16 cellular contexts compared by ENCODE assay signal in the genomic region with DNA sequence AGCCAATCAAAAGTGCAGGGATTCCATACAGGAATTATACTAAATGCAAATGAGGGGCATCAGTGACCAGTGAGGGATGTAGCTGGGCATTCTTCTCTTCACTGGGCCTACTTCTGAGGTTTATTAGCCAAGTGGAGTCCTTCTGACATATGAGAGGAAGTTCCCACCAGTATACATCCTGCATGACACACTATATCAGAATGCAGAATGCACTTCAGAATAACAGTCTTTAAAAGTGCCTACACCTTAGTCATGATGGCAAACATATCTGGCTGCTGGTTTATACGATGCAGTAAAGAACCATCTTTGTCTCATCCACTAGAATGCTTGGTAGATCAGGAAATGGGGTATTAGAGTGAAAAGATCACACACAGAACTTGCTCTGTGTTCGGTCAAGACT.
DNase-seq lines count a peak whose midpoint lies in the region; ATAC-seq, FAIRE-seq and TF ChIP-seq lines count a peak whose summit lies in the region.
"Had no signal": no experiment of that assay in that cellular context is flagged by ENCODE, and none has a peak within 500 bp of the region (broad histone marks: within the 10 kb centered on the region; RNA-seq: fewer than 3 reads in every experiment).

No MANE protein-coding gene starts in this region.

- TF ChIP-seq CTCF in AG04450 (IDR thresholded peaks at IDR 0.05; ENCODE audit: low read depth, low read length) (no peak), astrocyte (IDR thresholded peaks at IDR 0.05; ENCODE audit: insufficient read depth, low read depth, low read length) (no peak), kidney epithelial cell (IDR thresholded peaks at IDR 0.05; ENCODE audit: insufficient read depth, low read length, poor library complexity, severe bottlenecking) (no peak), endodermal cell (conservative IDR thresholded peaks at IDR 0.05) (no peak)

- H3K27me3 Mint-ChIP-seq in astrocyte (ENCODE audit: low read depth, unreplicated experiment) = peaks cover 2% of the 10 kb centered on the region
- no peaks in the 10 kb centered on the region for H3K27me3 Mint-ChIP-seq in T-helper 17 cell
- no peaks in the 10 kb centered on the region for H3K27me3 Mint-ChIP-seq in immature natural killer cell (ENCODE audit: low read depth in 3 of 3)
- H3K27me3 Mint-ChIP-seq in activated T-helper 17 cell treated with anti-CD3 and anti-CD28 coated beads, Interleukin-2, amount 50 U/mL, for 72 hours = no peaks in the 10 kb centered on the region
- H3K27me3 Mint-ChIP-seq in endodermal cell (ENCODE audit: insufficient read depth) = no peaks in the 10 kb centered on the region
- H3K27me3 Mint-ChIP-seq: activated T-cell treated with anti-CD3 and anti-CD28 coated beads, Interleukin-2, amount 50 U/mL, for 24 hours; brain; type B pancreatic cell had no signal

- no peak for ATAC-seq in T-helper 17 cell
- no peak for ATAC-seq in activated T-helper 17 cell treated with anti-CD3 and anti-CD28 coated beads, Interleukin-2, amount 50 U/mL, for 72 hours (replicated peaks)
- ATAC-seq: natural killer cell had no signal

- H4K20me1 ChIP-seq in astrocyte (ENCODE audit: insufficient read depth, low read length) = no peaks in the 10 kb centered on the region
- H4K20me1 ChIP-seq: BLaER1 treated with 17β-estradiol and CSF1 and Interleukin-3, amounts not matched to agents 10 nM and 100 nM had no signal

- H3K4me3 Mint-ChIP-seq in astrocyte (ENCODE audit: unreplicated experiment) (no peak overlapping the region), T-helper 17 cell (no peak overlapping the region), immature natural killer cell (no peak overlapping the region), endodermal cell (no peak overlapping the region)
- no peak overlapping the region for H3K4me3 Mint-ChIP-seq in activated T-helper 17 cell treated with anti-CD3 and anti-CD28 coated beads, Interleukin-2, amount 50 U/mL, for 72 hours
- H3K4me3 Mint-ChIP-seq: activated T-cell treated with anti-CD3 and anti-CD28 coated beads, Interleukin-2, amount 50 U/mL, for 24 hours; brain; natural killer cell; type B pancreatic cell had no signal

- H3K4me3 ChIP-seq in AG04450 (ENCODE audit: low read depth, low read length) (no peak overlapping the region), astrocyte (ENCODE audit: insufficient read depth, low read depth, low read length) (no peak overlapping the region), kidney epithelial cell (ENCODE audit: low read depth, low read length) (no peak overlapping the region), endodermal cell (ENCODE audit: low read length) (no peak overlapping the region)
- H3K4me3 ChIP-seq: BLaER1 treated with 17β-estradiol and CSF1 and Interleukin-3, amounts not matched to agents 10 nM and 100 nM had no signal

- H3K9me3 Mint-ChIP-seq in astrocyte (ENCODE audit: unreplicated experiment) = no peaks in the 10 kb centered on the region
- H3K9me3 Mint-ChIP-seq in immature natural killer cell = peaks cover 0 to 9% (median 5%) of the 10 kb centered on the region in 6 donors
- H3K9me3 Mint-ChIP-seq in activated T-helper 17 cell treated with anti-CD3 and anti-CD28 coated beads, Interleukin-2, amount 50 U/mL, for 72 hours = no peaks in the 10 kb centered on the region
- no peaks in the 10 kb centered on the region for H3K9me3 Mint-ChIP-seq in endodermal cell
- H3K9me3 Mint-ChIP-seq: activated T-cell treated with anti-CD3 and anti-CD28 coated beads, Interleukin-2, amount 50 U/mL, for 24 hours; brain; type B pancreatic cell had no signal

- peak; percentile 84 for FAIRE-seq in astrocyte (lab: Jason Lieb, UNC)
- FAIRE-seq: small intestine had no signal

- no peaks in the 10 kb centered on the region for H3K9me3 ChIP-seq in AG04450 (ENCODE audit: control insufficient read depth, insufficient read depth, low read length)
- no peaks in the 10 kb centered on the region for H3K9me3 ChIP-seq in astrocyte (ENCODE audit: insufficient read depth, low read depth, low read length)
- H3K9me3 ChIP-seq in T-helper 17 cell (ENCODE audit: control insufficient read depth, low read length, poor library complexity, severe bottlenecking) = no peaks in the 10 kb centered on the region
- H3K9me3 ChIP-seq in endodermal cell (ENCODE audit: control insufficient read depth, low read length) = no peaks in the 10 kb centered on the region

- CTCF ChIA-PET in AG04450 (lab: Charles Lee) = interaction anchor here (1.3 kb wide), 1 partner anchor 20 kb away, joined by 4 read pairs; no protein-coding TSS in a partner anchor

- no peaks in the 10 kb centered on the region for H3K79me2 ChIP-seq in astrocyte (ENCODE audit: insufficient read depth, low read length)

- peak; percentile 81 for DNase-seq in AG04450 (ENCODE audit: low read depth, low spot score)
- DNase-seq in HS-27A (ENCODE audit: low read depth) = peak; percentile 36
- peak; percentile 87 for DNase-seq in astrocyte (ENCODE audit: low read depth)
- DNase-seq in kidney epithelial cell (ENCODE audit: low read depth) = peak; percentile 73
- DNase-seq in T-helper 17 cell = no peak
- no peak for DNase-seq in immature natural killer cell
- DNase-seq in endodermal cell = no peak
- DNase-seq: activated CD4-positive, CD25-positive, alpha-beta regulatory T cell; activated T-cell treated with anti-CD3 and anti-CD28 coated beads, Interleukin-2, amount 50 U/mL, for 24 hours; natural killer cell; NCI-H1417 treated with DMSO at 0.1 percent for 48 hours; small intestine had no signal

- H3K4me1 Mint-ChIP-seq in astrocyte (ENCODE audit: low read depth, unreplicated experiment) (peaks cover 23% of the 10 kb centered on the region), T-helper 17 cell (no peaks in the 10 kb centered on the region), immature natural killer cell (no peaks in the 10 kb centered on the region), endodermal cell (peaks cover 3% of the 10 kb centered on the region)
- H3K4me1 Mint-ChIP-seq in activated T-helper 17 cell treated with anti-CD3 and anti-CD28 coated beads, Interleukin-2, amount 50 U/mL, for 72 hours = no peaks in the 10 kb centered on the region
- H3K4me1 Mint-ChIP-seq: natural killer cell had no signal

- H3K4me2 ChIP-seq in astrocyte (ENCODE audit: low read length) = peak overlapping the region; percentile 58
- H3K4me2 ChIP-seq: BLaER1 treated with 17β-estradiol and CSF1 and Interleukin-3, amounts not matched to agents 10 nM and 100 nM had no signal

- WGBS in endodermal cell (ENCODE audit: insufficient coverage in 1 of 2, insufficient read length in 1 of 2), 2 experiments = 86 to 89% methylated on average over 1 to 2 of the region's 2 CpGs

- H3K36me3 Mint-ChIP-seq in astrocyte (ENCODE audit: low read depth, unreplicated experiment) (no peaks in the 10 kb centered on the region), T-helper 17 cell (ENCODE audit: low read depth) (no peaks in the 10 kb centered on the region), immature natural killer cell (no peaks in the 10 kb centered on the region), endodermal cell (ENCODE audit: low read depth) (no peaks in the 10 kb centered on the region)
- no peaks in the 10 kb centered on the region for H3K36me3 Mint-ChIP-seq in activated T-helper 17 cell treated with anti-CD3 and anti-CD28 coated beads, Interleukin-2, amount 50 U/mL, for 72 hours (ENCODE audit: low read depth)
- H3K36me3 Mint-ChIP-seq: brain, natural killer cell had no signal

- H3K4me1 ChIP-seq in astrocyte (ENCODE audit: insufficient read depth, low read length) = peaks cover 20% of the 10 kb centered on the region
- no peaks in the 10 kb centered on the region for H3K4me1 ChIP-seq in endodermal cell (ENCODE audit: control insufficient read depth, insufficient read depth, low read length)
- H3K4me1 ChIP-seq: BLaER1 treated with 17β-estradiol and CSF1 and Interleukin-3, amounts not matched to agents 10 nM and 100 nM had no signal

- H3K27ac ChIP-seq in AG04450 (ENCODE audit: low read depth, low read length) (peak overlapping the region; percentile 67), astrocyte (ENCODE audit: low read depth, low read length) (peak overlapping the region; percentile 72), endodermal cell (ENCODE audit: low read depth, low read length) (no peak overlapping the region)
- H3K27ac ChIP-seq: BLaER1 treated with 17β-estradiol and CSF1 and Interleukin-3, amounts not matched to agents 10 nM and 100 nM had no signal

- H3K9ac ChIP-seq in astrocyte (ENCODE audit: low read length) = no peak overlapping the region
- H3K9ac ChIP-seq in endodermal cell (ENCODE audit: extremely low read depth, low read length, poor library complexity, severe bottlenecking) = no peak overlapping the region
- H3K9ac ChIP-seq: BLaER1 treated with 17β-estradiol and CSF1 and Interleukin-3, amounts not matched to agents 10 nM and 100 nM had no signal

- POLR2A ChIA-PET in AG04450 (lab: Yijun Ruan, JAX) = no interaction called here

- peak overlapping the region; percentile 64 for H2AFZ ChIP-seq in astrocyte (ENCODE audit: low read depth, low read length)

- H3K36me3 ChIP-seq in astrocyte (ENCODE audit: insufficient read depth, low read length) (no peaks in the 10 kb centered on the region), kidney epithelial cell (ENCODE audit: control insufficient read depth, insufficient read depth, low read length) (no peaks in the 10 kb centered on the region), endodermal cell (ENCODE audit: control insufficient read depth, insufficient read depth, low read length) (no peaks in the 10 kb centered on the region)
- H3K36me3 ChIP-seq: BLaER1 treated with 17β-estradiol and CSF1 and Interleukin-3, amounts not matched to agents 10 nM and 100 nM had no signal

- no peaks in the 10 kb centered on the region for H3K27me3 ChIP-seq in AG04450 (ENCODE audit: control insufficient read depth, insufficient read depth, low read length)
- H3K27me3 ChIP-seq in astrocyte (ENCODE audit: insufficient read depth, low read length) = no peaks in the 10 kb centered on the region
- no peaks in the 10 kb centered on the region for H3K27me3 ChIP-seq in kidney epithelial cell (ENCODE audit: control insufficient read depth, insufficient read depth, low read length)
- no peaks in the 10 kb centered on the region for H3K27me3 ChIP-seq in endodermal cell (ENCODE audit: control insufficient read depth, insufficient read depth, low read length, poor library complexity, severe bottlenecking)
- H3K27me3 ChIP-seq: BLaER1 treated with 17β-estradiol and CSF1 and Interleukin-3, amounts not matched to agents 10 nM and 100 nM had no signal

- peak overlapping the region; percentile 83 for H3K27ac Mint-ChIP-seq in astrocyte (ENCODE audit: unreplicated experiment)
- H3K27ac Mint-ChIP-seq in T-helper 17 cell = no peak overlapping the region
- H3K27ac Mint-ChIP-seq in immature natural killer cell = no peak overlapping the region
- H3K27ac Mint-ChIP-seq in activated T-helper 17 cell treated with anti-CD3 and anti-CD28 coated beads, Interleukin-2, amount 50 U/mL, for 72 hours = no peak overlapping the region
- no peak overlapping the region for H3K27ac Mint-ChIP-seq in endodermal cell
- H3K27ac Mint-ChIP-seq: activated T-cell treated with anti-CD3 and anti-CD28 coated beads, Interleukin-2, amount 50 U/mL, for 24 hours; brain; natural killer cell; type B pancreatic cell had no signal

Comparison
In these comparisons a context has a peak if more than half of its experiments do, and no peak if none do; other contexts are left out.
1. DNase-seq: peak in AG04450 (single experiment), HS-27A (single experiment), astrocyte (single experiment) and kidney epithelial cell (single experiment); none in T-helper 17 cell (0 of 3), immature natural killer cell (0 of 3) and endodermal cell (single experiment).